In genomic region chr11:114058871-114059277, GRCh38 we compare ENCODE assay signal across 8 cellular contexts. TPM values are rescaled to one million over a fixed set of nuclear protein-coding genes. Genes with fewer than 3 reads are reported as not detected.
A peak's percentile ranks its signal among the peaks of the same experiment; 100 is the strongest.
DNase-seq lines count a peak whose midpoint lies in the region; ATAC-seq lines count a peak whose summit lies in the region.

No MANE protein-coding gene starts in this region.

- H3K27ac ChIP-seq in Karpas-422 (ENCODE audit: low read length) = no peak overlapping the region

- H3K9me3 Mint-ChIP-seq in stimulated activated naive CD8-positive, alpha-beta T cell treated with anti-CD3 and anti-CD28 coated beads, Interleukin-15, Interleukin-2, amounts not matched to agents 100 ng/mL and 50 ng/mL, for 24 hours = no peaks in the 10 kb centered on the region
- no peaks in the 10 kb centered on the region for H3K9me3 Mint-ChIP-seq in effector memory CD8-positive, alpha-beta T cell
- H3K9me3 Mint-ChIP-seq in naive thymus-derived CD8-positive, alpha-beta T cell = no peaks in the 10 kb centered on the region

- no peaks in the 10 kb centered on the region for H3K36me3 Mint-ChIP-seq in stimulated activated naive CD8-positive, alpha-beta T cell treated with anti-CD3 and anti-CD28 coated beads, Interleukin-15, Interleukin-2, amounts not matched to agents 100 ng/mL and 50 ng/mL, for 24 hours (ENCODE audit: low read depth)
- H3K36me3 Mint-ChIP-seq in effector memory CD8-positive, alpha-beta T cell (ENCODE audit: insufficient read depth) = peaks cover 49% of the 10 kb centered on the region
- H3K36me3 Mint-ChIP-seq in naive thymus-derived CD8-positive, alpha-beta T cell = no peaks in the 10 kb centered on the region

- H3K36me3 ChIP-seq in Karpas-422 (ENCODE audit: insufficient read depth, low read length) = no peaks in the 10 kb centered on the region

- H3K4me2 ChIP-seq in Karpas-422 (ENCODE audit: low read depth, low read length, poor library complexity, severe bottlenecking) = no peak overlapping the region

- ATAC-seq in stimulated activated naive CD8-positive, alpha-beta T cell treated with anti-CD3 and anti-CD28 coated beads, Interleukin-15, Interleukin-2, amounts not matched to agents 100 U/mL and 50 U/mL, for 24 hours = no peak
- ATAC-seq in effector memory CD8-positive, alpha-beta T cell (replicated peaks) = no peak
- ATAC-seq in naive thymus-derived CD8-positive, alpha-beta T cell = no peak
- ATAC-seq in GM19467 (IDR thresholded peaks at IDR 0.05; ENCODE audit: unreplicated experiment) = no peak

- H3K27me3 Mint-ChIP-seq in stimulated activated naive CD8-positive, alpha-beta T cell treated with anti-CD3 and anti-CD28 coated beads, Interleukin-15, Interleukin-2, amounts not matched to agents 100 ng/mL and 50 ng/mL, for 24 hours = peaks cover 35% of the 10 kb centered on the region
- peaks cover 15 to 34% of the 10 kb centered on the region in 2 donors for H3K27me3 Mint-ChIP-seq in effector memory CD8-positive, alpha-beta T cell
- H3K27me3 Mint-ChIP-seq in naive thymus-derived CD8-positive, alpha-beta T cell = peaks cover 6 to 40% (median 20%) of the 10 kb centered on the region in 5 donors

- no peaks in the 10 kb centered on the region for H3K9me3 ChIP-seq in Karpas-422 (ENCODE audit: low read length)

- H3K4me1 ChIP-seq in Karpas-422 (ENCODE audit: low read length) = no peaks in the 10 kb centered on the region

- no peak for DNase-seq in stimulated activated naive CD8-positive, alpha-beta T cell treated with anti-CD3 and anti-CD28 coated beads, Interleukin-15, Interleukin-2, amounts not matched to agents 100 U/mL and 50 U/mL, for 24 hours
- DNase-seq in effector memory CD8-positive, alpha-beta T cell = no peak
- DNase-seq in naive thymus-derived CD8-positive, alpha-beta T cell = no peak
- DNase-seq in NCI-H2081 treated with DMSO at 0.1 percent for 48 hours (lab: John Stamatoyannopoulos, UW) (no peak), NCI-H1092 (lab: John Stamatoyannopoulos, UW) (no peak), Karpas-422 (no peak)

- no peak overlapping the region for H3K27ac Mint-ChIP-seq in stimulated activated naive CD8-positive, alpha-beta T cell treated with anti-CD3 and anti-CD28 coated beads, Interleukin-15, Interleukin-2, amounts not matched to agents 100 ng/mL and 50 ng/mL, for 24 hours
- peak overlapping the region; percentile 71 to 95 for H3K27ac Mint-ChIP-seq in effector memory CD8-positive, alpha-beta T cell
- peak overlapping the region in 6 of 10 donors; percentile 29 to 80 (median 62) for H3K27ac Mint-ChIP-seq in naive thymus-derived CD8-positive, alpha-beta T cell

- peaks cover 5% of the 10 kb centered on the region for H3K4me1 Mint-ChIP-seq in stimulated activated naive CD8-positive, alpha-beta T cell treated with anti-CD3 and anti-CD28 coated beads, Interleukin-15, Interleukin-2, amounts not matched to agents 100 ng/mL and 50 ng/mL, for 24 hours (ENCODE audit: low read depth)
- peaks cover 19 to 29% of the 10 kb centered on the region in 2 donors for H3K4me1 Mint-ChIP-seq in effector memory CD8-positive, alpha-beta T cell (ENCODE audit: low read depth in 2 of 2)
- H3K4me1 Mint-ChIP-seq in naive thymus-derived CD8-positive, alpha-beta T cell = peaks cover 8 to 28% (median 18%) of the 10 kb centered on the region in 4 donors

- H4K20me1 ChIP-seq in Karpas-422 (ENCODE audit: insufficient read depth, low read depth, low read length) = no peaks in the 10 kb centered on the region

- POLR2A ChIA-PET in naive thymus-derived CD8-positive, alpha-beta T cell (lab: Charles Lee) = interaction anchor here (0.7 to 4.0 kb wide), 6 partner anchors 20 to 135 kb away, joined by 4 to 18 read pairs (median 4); no protein-coding TSS in a partner anchor

- no peak overlapping the region for H3K9ac ChIP-seq in Karpas-422 (ENCODE audit: low read length)

- H3K27me3 ChIP-seq in Karpas-422 (ENCODE audit: low read length) = no peaks in the 10 kb centered on the region

- H3K4me3 Mint-ChIP-seq in stimulated activated naive CD8-positive, alpha-beta T cell treated with anti-CD3 and anti-CD28 coated beads, Interleukin-15, Interleukin-2, amounts not matched to agents 100 ng/mL and 50 ng/mL, for 24 hours = peak overlapping the region; percentile 69
- H3K4me3 Mint-ChIP-seq in effector memory CD8-positive, alpha-beta T cell = peak overlapping the region; percentile 87 to 89
- peak overlapping the region; percentile 80 to 96 (median 88) for H3K4me3 Mint-ChIP-seq in naive thymus-derived CD8-positive, alpha-beta T cell

- H3K4me3 ChIP-seq in Karpas-422 (ENCODE audit: low read length) = no peak overlapping the region

- H3K79me2 ChIP-seq in Karpas-422 (ENCODE audit: low read length) = no peaks in the 10 kb centered on the region

- no peak overlapping the region for H2AFZ ChIP-seq in Karpas-422 (ENCODE audit: low read length)

- no peaks in the 10 kb centered on the region for H3K9me2 ChIP-seq in Karpas-422 (replicated peaks; ENCODE audit: insufficient read depth, low read length)

RNA-seq across cellular contexts. Expression of gene ZBTB16, which starts 0.6 kb away (rescaled TPM):
- total RNA-seq in naive thymus-derived CD8-positive, alpha-beta T cell = 1 to 10 TPM; 1.3 to 2.5 TPM
- polyA plus RNA-seq in naive thymus-derived CD8-positive, alpha-beta T cell = 1 to 10 TPM in 2 of 3 donors, under 1 TPM in 1; 0.21 to 7.5 (median 4.4) TPM
- total RNA-seq in Karpas-422 (2014; rRNA removed; shearing (Covaris generic); ENCODE audit: low replicate concordance) = not detected in 2 replicates
